Comparison of ENCODE assay signal across 11 cellular contexts in genomic region chr19:51364200-51365106, GRCh38. TPM values are rescaled to one million over a fixed set of nuclear protein-coding genes. Genes with fewer than 3 reads are reported as not detected.
A peak's percentile ranks its signal among the peaks of the same experiment; 100 is the strongest.
DNase-seq lines count a peak whose midpoint lies in the region; ATAC-seq, FAIRE-seq and TF ChIP-seq lines count a peak whose summit lies in the region.
"Had no signal": no experiment of that assay in that cellular context is flagged by ENCODE, and none has a peak within 500 bp of the region (broad histone marks: within the 10 kb centered on the region; RNA-seq: fewer than 3 reads in every experiment).

No MANE protein-coding gene starts in this region.

- H3K27ac Mint-ChIP-seq in type B pancreatic cell = peak overlapping the region; percentile 73

- DNase-seq in Right ventricle myocardium superior (peak; percentile 36), Right ventricle myocardium inferior (ENCODE audit: missing footprints) (no peak), K562 (ENCODE audit: extremely low read depth in 1 of 4, low spot score in 3 of 4) (no peak), type B pancreatic cell (ENCODE audit: extremely low spot score, unreplicated experiment) (no peak), DMS79 treated with DMSO at 0.1 percent for 48 hours (lab: John Stamatoyannopoulos, UW) (no peak), GF-D8 (lab: John Stamatoyannopoulos, UW) (no peak), uterus (no peak)
- DNase-seq: activated CD8-positive, alpha-beta memory T cell treated with anti-CD3 and anti-CD28 coated beads, Interleukin-2, amount 50 U/mL, for 48 hours had no signal

- no peak overlapping the region; the same call in 2 of the 3 replicates for H3K27ac ChIP-seq in K562 (ENCODE audit: extremely low read depth, low read depth, low read length)
- H3K27ac ChIP-seq in liver (ENCODE audit: low read depth in 1 of 2, low read length in 2 of 2) = peak overlapping the region; percentile 91
- no peak overlapping the region for H3K27ac ChIP-seq in uterus

- intact Hi-C loops in Right ventricle myocardium superior (cut with DNase I) (no loop called here), Right ventricle myocardium inferior (cut with DNase I) (loop anchor here (5.0 kb wide), 1 partner anchor 208 kb away; the partner anchor contains the start of gene ZNF175), K562 (cut with micrococcal nuclease) (no loop called here), uterus (cut with DNase I; ENCODE audit: low total_unique reads) (no loop called here)

- H3K4me2 ChIP-seq in K562 (ENCODE audit: insufficient read depth, low read length) = peak overlapping the region; percentile 21

- BruUV-seq in K562 (replicated peaks; lab: Mats Ljungman, UMichigan) = no TSS peak

- no peak for ATAC-seq in Right ventricle myocardium superior (ENCODE audit: poor library complexity)
- ATAC-seq in Right ventricle myocardium inferior = no peak
- ATAC-seq in K562 = no peak

- POLR2A ChIA-PET in K562 (lab: Yijun Ruan, JAX) = interaction anchor here (1.9 to 2.2 kb wide), 2 partner anchors 10 to 13 kb away, joined by 5 to 6 read pairs; no protein-coding TSS in a partner anchor

- peaks cover 3% of the 10 kb centered on the region; the same call in 2 of the 3 replicates for H3K36me3 ChIP-seq in K562 (ENCODE audit: control insufficient read depth, insufficient read depth, low read length)
- H3K36me3 ChIP-seq in liver (ENCODE audit: control insufficient read depth in 4 of 4, insufficient read depth in 3 of 4, low read depth in 1 of 4, low read length in 3 of 4) = no peaks in the 10 kb centered on the region
- H3K36me3 ChIP-seq in uterus = no peaks in the 10 kb centered on the region
- H3K36me3 ChIP-seq: thyroid gland had no signal

- no peak overlapping the region for H2AFZ ChIP-seq in K562 (ENCODE audit: low read depth, low read length)

- H3K9me3 ChIP-seq in K562 (replicated peaks; ENCODE audit: control insufficient read depth, insufficient read depth, low read depth, low read length) = no peaks in the 10 kb centered on the region
- H3K9me3 ChIP-seq in liver (ENCODE audit: control insufficient read depth in 4 of 4, low read length in 3 of 4) = no peaks in the 10 kb centered on the region
- no peaks in the 10 kb centered on the region for H3K9me3 ChIP-seq in uterus
- H3K9me3 ChIP-seq: thyroid gland had no signal

- no peaks in the 10 kb centered on the region for H3K9me1 ChIP-seq in K562 (ENCODE audit: control insufficient read depth, insufficient read depth, low read length)

- CTCF ChIA-PET in K562 (lab: Yijun Ruan, JAX; ENCODE audit: low intra/inter-chr PET ratio) = no interaction called here

- H3K27me3 ChIP-seq in K562 (ENCODE audit: control insufficient read depth in 2 of 2, insufficient read depth in 2 of 2, low read length in 2 of 2) = no peaks in the 10 kb centered on the region
- no peaks in the 10 kb centered on the region for H3K27me3 ChIP-seq in liver (ENCODE audit: control insufficient read depth in 4 of 4, insufficient read depth in 4 of 4, low read length in 3 of 4)
- no peaks in the 10 kb centered on the region for H3K27me3 ChIP-seq in uterus
- H3K27me3 ChIP-seq: thyroid gland had no signal

- WGBS in K562 (ENCODE audit: insufficient coverage, low coverage, missing lambda C conversion rate) = 83% methylated on average over 15 of the region's 15 CpGs
- 58% methylated on average over 15 of the region's 15 CpGs for WGBS in liver

- in situ Hi-C loops in K562 (cut with MboI) = no loop called here

- H3K9ac ChIP-seq in K562 (ENCODE audit: insufficient read depth in 1 of 2, low read depth in 2 of 2, low read length in 2 of 2) (peak overlapping the region in 1 of 2 experiments; percentile 88; a peak in 2 of 4 replicates), liver (ENCODE audit: low read depth in 1 of 2, low read length in 2 of 2) (peak overlapping the region; percentile 69 to 87)

- no peaks in the 10 kb centered on the region for H3K36me3 Mint-ChIP-seq in type B pancreatic cell

- H3K4me3 ChIP-seq in K562 = no peak overlapping the region
- H3K4me3 ChIP-seq in liver (ENCODE audit: low read depth in 1 of 3, low read length in 3 of 3) = peak overlapping the region in 2 of 3 donors; percentile 49 to 67
- H3K4me3 ChIP-seq in uterus = no peak overlapping the region

- no peaks in the 10 kb centered on the region for H3K27me3 Mint-ChIP-seq in type B pancreatic cell

- TF ChIP-seq RAD21 in K562 (CRISPR knock-in tag; conservative IDR thresholded peaks at IDR 0.05 in 1 of 2, IDR thresholded peaks at IDR 0.05 in 1 of 2) (no peak), liver (IDR thresholded peaks at IDR 0.05) (no peak)

- TF ChIP-seq CTCF in K562 (IDR thresholded peaks at IDR 0.05 in 2 of 3, conservative IDR thresholded peaks at IDR 0.05 in 1 of 3; ENCODE audit: insufficient read depth in 2 of 3, low read depth in 1 of 3, low read length in 3 of 3) (no peak), liver (IDR thresholded peaks at IDR 0.05; ENCODE audit: low read depth, low read length, missing input control) (no peak), type B pancreatic cell (conservative IDR thresholded peaks at IDR 0.05) (no peak), uterus (IDR thresholded peaks at IDR 0.05) (no peak)

- no peak; the same call in 1 of the 2 replicates for TF ChIP-seq POLR2A in K562 (conservative IDR thresholded peaks at IDR 0.05)
- no peak for TF ChIP-seq POLR2A in uterus (IDR thresholded peaks at IDR 0.05)

- H4K20me1 ChIP-seq in K562 (replicated peaks; ENCODE audit: control insufficient read depth, insufficient read depth, low read length) = no peaks in the 10 kb centered on the region

- H3K79me2 ChIP-seq in K562 (ENCODE audit: control insufficient read depth, insufficient read depth, low read length) = peaks cover 61% of the 10 kb centered on the region

- H3K4me3 Mint-ChIP-seq in type B pancreatic cell = peak overlapping the region; percentile 82

- no peak for TF ChIP-seq EP300 in K562 (IDR thresholded peaks at IDR 0.05; ENCODE audit: low read length)

- peak; percentile 29 for FAIRE-seq in K562 (lab: Jason Lieb, UNC)

- H3K4me1 ChIP-seq in K562 (replicated peaks in 1 of 2; ENCODE audit: control insufficient read depth in 2 of 2, insufficient read depth in 2 of 2, low read length in 2 of 2) = peaks cover 28 to 50% of the 10 kb centered on the region in 2 experiments
- peaks cover 2 to 50% (median 28%) of the 10 kb centered on the region in 4 donors for H3K4me1 ChIP-seq in liver (ENCODE audit: control insufficient read depth in 4 of 4, insufficient read depth in 4 of 4, low read length in 3 of 4)
- H3K4me1 ChIP-seq in uterus = no peaks in the 10 kb centered on the region

- no peaks in the 10 kb centered on the region for H3K9me3 Mint-ChIP-seq in type B pancreatic cell

- H3K4me1 Mint-ChIP-seq in type B pancreatic cell (ENCODE audit: unreplicated experiment) = peaks cover 24% of the 10 kb centered on the region

RNA-seq across cellular contexts. Expression of gene ETFB, which starts 1.7 kb away (rescaled TPM):
- total RNA-seq in Right ventricle myocardium superior = 530 TPM
- total RNA-seq in Right ventricle myocardium inferior = 497 TPM
- 39.2 and 48.5 TPM in 2 replicates for total RNA-seq in K562 (2011; cell fraction: chromatin; rRNA removed; ENCODE audit: low replicate concordance)
- 47.0 and 50.3 TPM in 2 replicates for total RNA-seq in K562 (2011; cell fraction: nucleolus; rRNA removed)
- total RNA-seq in K562 (2011; cell fraction: nucleoplasm; rRNA removed) = 47.5 and 61.6 TPM in 2 replicates
- 143 and 161 TPM in 2 replicates for total RNA-seq in K562 (2014; rRNA removed)
- 29.8 and 54.2 TPM in 2 replicates for total RNA-seq in K562 (2014; rRNA removed; fragmentation: Illumina TruSeq; extraction: Trizol)
- total RNA-seq in K562 (2015; rRNA removed; fragmentation: Illumina TruSeq; extraction: Trizol) = 129 and 131 TPM in 2 replicates
- total RNA-seq in K562 (2021) = 130 and 142 TPM in 2 replicates
- polyA plus RNA-seq in K562 (2011; rRNA removed) = 96.1 and 130 TPM in 2 replicates
- polyA plus RNA-seq in K562 (2011; cell fraction: cytosol; rRNA removed) = 169 and 204 TPM in 2 replicates
- polyA plus RNA-seq in K562 (2011; cell fraction: nucleus; rRNA removed) = 70.0 and 71.8 TPM in 2 replicates
- 188 and 234 TPM in 2 replicates for polyA plus RNA-seq in K562 (2012)
- polyA plus RNA-seq in K562 (2014; fragmentation: Illumina TruSeq; extraction: Trizol) = 56.3 and 136 TPM in 2 replicates
- polyA plus RNA-seq in K562 (2014; fragmentation: Nextera tagmentation; extraction: Ambion mirVana) = 10 to 100 TPM; 18.1 to 50.3 TPM
- polyA plus RNA-seq in K562 (2014; rRNA removed) = 112 and 123 TPM in 2 replicates
- polyA minus RNA-seq in K562 (2011; rRNA and poly(A)+ RNA removed) = 45.2 and 56.4 TPM in 2 replicates
- polyA minus RNA-seq in K562 (2011; cell fraction: cytosol; rRNA and poly(A)+ RNA removed) = 66.9 and 70.1 TPM in 2 replicates
- 15.1 and 25.2 TPM in 2 replicates for polyA minus RNA-seq in K562 (2011; cell fraction: nucleus; rRNA and poly(A)+ RNA removed)
- total RNA-seq in liver = 100 to 1,000 TPM; 129 to 324 TPM
- 100 to 1,000 TPM; 610 to 713 TPM for polyA plus RNA-seq in liver
- 76.3 and 81.9 TPM in 2 replicates for total RNA-seq in type B pancreatic cell (ENCODE audit: low replicate concordance)
- total RNA-seq in uterus = 10 to 100 TPM; 18.8 to 56.6 (median 32.8) TPM

RNA-seq across cellular contexts. Expression of gene CLDND2, which starts 4.3 kb away (rescaled TPM):
- 0.46 TPM for total RNA-seq in Right ventricle myocardium superior
- 1.7 TPM for total RNA-seq in Right ventricle myocardium inferior
- total RNA-seq in K562 (2011; cell fraction: chromatin; rRNA removed; ENCODE audit: low replicate concordance) = not detected in 2 replicates
- not detected in 2 replicates for total RNA-seq in K562 (2011; cell fraction: nucleolus; rRNA removed)
- not detected in 2 replicates for total RNA-seq in K562 (2011; cell fraction: nucleoplasm; rRNA removed)
- not detected in 2 replicates for total RNA-seq in K562 (2014; rRNA removed)
- total RNA-seq in K562 (2014; rRNA removed; fragmentation: Illumina TruSeq; extraction: Trizol) = 0.51 and 0.62 TPM in 2 replicates
- total RNA-seq in K562 (2015; rRNA removed; fragmentation: Illumina TruSeq; extraction: Trizol) = 0.98 and 1.6 TPM in 2 replicates
- total RNA-seq in K562 (2021) = 2.2 and 4.0 TPM in 2 replicates
- 0.45 and 0.76 TPM in 2 replicates for polyA plus RNA-seq in K562 (2011; rRNA removed)
- polyA plus RNA-seq in K562 (2011; cell fraction: cytosol; rRNA removed) = 0.70 TPM in 1 of 2 replicates, not detected in the other
- polyA plus RNA-seq in K562 (2011; cell fraction: nucleus; rRNA removed) = 2.1 and 2.8 TPM in 2 replicates
- polyA plus RNA-seq in K562 (2012) = 2.6 and 2.7 TPM in 2 replicates
- polyA plus RNA-seq in K562 (2014; fragmentation: Illumina TruSeq; extraction: Trizol) = not detected in 2 replicates
- 1 to 10 TPM in 1 of 2 experiments, under 1 TPM in 1; 0.84 to 2.0 TPM for polyA plus RNA-seq in K562 (2014; fragmentation: Nextera tagmentation; extraction: Ambion mirVana)
- not detected in 2 replicates for polyA plus RNA-seq in K562 (2014; rRNA removed)
- not detected in 2 replicates for polyA minus RNA-seq in K562 (2011; rRNA and poly(A)+ RNA removed)
- not detected in 2 replicates for polyA minus RNA-seq in K562 (2011; cell fraction: cytosol; rRNA and poly(A)+ RNA removed)
- polyA minus RNA-seq in K562 (2011; cell fraction: nucleus; rRNA and poly(A)+ RNA removed) = not detected in 2 replicates
- not detected for total RNA-seq in liver
- polyA plus RNA-seq in liver = 1 to 10 TPM in 1 of 2 donors, under 1 TPM in 1; 0.22 to 3.0 TPM
- total RNA-seq in type B pancreatic cell (ENCODE audit: low replicate concordance) = 0.97 TPM in 1 of 2 replicates, not detected in the other
- 1 to 10 TPM in 1 of 4 donors, not detected in 3; 1.2 TPM for total RNA-seq in uterus
- total RNA-seq: glomerular endothelial cell, thyroid gland had no signal

RNA-seq across cellular contexts. Expression of gene NKG7, which starts 8.0 kb away (rescaled TPM):
- 2.3 TPM for total RNA-seq in Right ventricle myocardium superior
- 3.5 TPM for total RNA-seq in Right ventricle myocardium inferior
- not detected in 2 replicates for total RNA-seq in K562 (2011; cell fraction: chromatin; rRNA removed; ENCODE audit: low replicate concordance)
- 1.5 TPM in 1 of 2 replicates, not detected in the other for total RNA-seq in K562 (2011; cell fraction: nucleolus; rRNA removed)
- 0.81 TPM in 1 of 2 replicates, not detected in the other for total RNA-seq in K562 (2011; cell fraction: nucleoplasm; rRNA removed)
- total RNA-seq in K562 (2014; rRNA removed) = not detected in 2 replicates
- total RNA-seq in K562 (2014; rRNA removed; fragmentation: Illumina TruSeq; extraction: Trizol) = not detected in 2 replicates
- 0.34 and 0.62 TPM in 2 replicates for total RNA-seq in K562 (2015; rRNA removed; fragmentation: Illumina TruSeq; extraction: Trizol)
- total RNA-seq in K562 (2021) = 0.47 and 0.51 TPM in 2 replicates
- polyA plus RNA-seq in K562 (2011; rRNA removed) = 0.33 and 0.46 TPM in 2 replicates
- polyA plus RNA-seq in K562 (2011; cell fraction: cytosol; rRNA removed) = 0.59 and 1.3 TPM in 2 replicates
- polyA plus RNA-seq in K562 (2011; cell fraction: nucleus; rRNA removed) = 0.39 and 0.64 TPM in 2 replicates
- polyA plus RNA-seq in K562 (2012) = 1.7 and 1.8 TPM in 2 replicates
- polyA plus RNA-seq in K562 (2014; fragmentation: Illumina TruSeq; extraction: Trizol) = 0.30 and 0.57 TPM in 2 replicates
- polyA plus RNA-seq in K562 (2014; fragmentation: Nextera tagmentation; extraction: Ambion mirVana) = under 1 TPM; 0.67 to 0.70 TPM
- polyA plus RNA-seq in K562 (2014; rRNA removed) = 0.44 and 1.5 TPM in 2 replicates
- polyA minus RNA-seq in K562 (2011; rRNA and poly(A)+ RNA removed) = 0.25 TPM in 1 of 2 replicates, not detected in the other
- not detected in 2 replicates for polyA minus RNA-seq in K562 (2011; cell fraction: cytosol; rRNA and poly(A)+ RNA removed)
- not detected in 2 replicates for polyA minus RNA-seq in K562 (2011; cell fraction: nucleus; rRNA and poly(A)+ RNA removed)
- 10 to 100 TPM in 1 of 2 donors, 1 to 10 TPM in 1; 2.0 to 13.6 TPM for total RNA-seq in liver
- polyA plus RNA-seq in liver = 1 to 10 TPM; 5.3 to 6.2 TPM
- total RNA-seq in type B pancreatic cell (ENCODE audit: low replicate concordance) = not detected in 2 replicates
- 1 to 10 TPM in 3 of 4 donors, not detected in 1; 1.0 to 3.6 (median 2.9) TPM for total RNA-seq in uterus
- total RNA-seq: glomerular endothelial cell had no signal

RNA-seq across cellular contexts. Expression of gene VSIG10L, which starts 22.5 kb away (rescaled TPM):
- total RNA-seq in Right ventricle myocardium superior (0.65 TPM), Right ventricle myocardium inferior (0.51 TPM), K562 (2014; rRNA removed) (2.0 and 2.1 TPM in 2 replicates), K562 (2014; rRNA removed; fragmentation: Illumina TruSeq; extraction: Trizol) (1.9 and 2.3 TPM in 2 replicates), K562 (2015; rRNA removed; fragmentation: Illumina TruSeq; extraction: Trizol) (2.2 and 2.5 TPM in 2 replicates), K562 (2021) (7.6 and 7.7 TPM in 2 replicates), liver (under 1 TPM; 0.75 to 0.92 TPM), type B pancreatic cell (ENCODE audit: low replicate concordance) (2.4 and 5.9 TPM in 2 replicates), uterus (1 to 10 TPM in 3 of 4 donors, under 1 TPM in 1; 0.26 to 3.6 (median 1.7) TPM)
- 5.1 and 9.1 TPM in 2 replicates for total RNA-seq in K562 (2011; cell fraction: chromatin; rRNA removed; ENCODE audit: low replicate concordance)
- 3.4 and 5.2 TPM in 2 replicates for total RNA-seq in K562 (2011; cell fraction: nucleolus; rRNA removed)
- 5.9 and 9.6 TPM in 2 replicates for total RNA-seq in K562 (2011; cell fraction: nucleoplasm; rRNA removed)
- polyA plus RNA-seq in K562 (2011; rRNA removed) (4.7 and 7.0 TPM in 2 replicates), K562 (2014; fragmentation: Illumina TruSeq; extraction: Trizol) (6.8 and 7.6 TPM in 2 replicates), K562 (2014; fragmentation: Nextera tagmentation; extraction: Ambion mirVana) (1 to 10 TPM; 1.1 TPM), K562 (2014; rRNA removed) (5.3 and 5.4 TPM in 2 replicates), liver (1 to 10 TPM in 1 of 2 donors, under 1 TPM in 1; 0.60 to 1.8 TPM)
- polyA plus RNA-seq in K562 (2011; cell fraction: cytosol; rRNA removed) = 4.2 and 5.6 TPM in 2 replicates
- 19.3 and 20.2 TPM in 2 replicates for polyA plus RNA-seq in K562 (2011; cell fraction: nucleus; rRNA removed)
- polyA plus RNA-seq in K562 (2012) = 6.7 and 8.5 TPM in 2 replicates
- polyA minus RNA-seq in K562 (2011; rRNA and poly(A)+ RNA removed) = 1.2 and 1.3 TPM in 2 replicates
- 0.67 and 1.8 TPM in 2 replicates for polyA minus RNA-seq in K562 (2011; cell fraction: cytosol; rRNA and poly(A)+ RNA removed)
- polyA minus RNA-seq in K562 (2011; cell fraction: nucleus; rRNA and poly(A)+ RNA removed) = 1.5 and 1.9 TPM in 2 replicates

RNA-seq across cellular contexts. Expression of gene LIM2, which starts 23.3 kb away (rescaled TPM):
- not detected for total RNA-seq in Right ventricle myocardium superior
- total RNA-seq in Right ventricle myocardium inferior = not detected
- total RNA-seq in K562 (2011; cell fraction: chromatin; rRNA removed; ENCODE audit: low replicate concordance) = not detected in 2 replicates
- total RNA-seq in K562 (2011; cell fraction: nucleolus; rRNA removed) = not detected in 2 replicates
- total RNA-seq in K562 (2011; cell fraction: nucleoplasm; rRNA removed) = not detected in 2 replicates
- 0.29 and 0.45 TPM in 2 replicates for total RNA-seq in K562 (2014; rRNA removed)
- 0.18 TPM in 1 of 2 replicates, not detected in the other for total RNA-seq in K562 (2014; rRNA removed; fragmentation: Illumina TruSeq; extraction: Trizol)
- not detected in 2 replicates for total RNA-seq in K562 (2015; rRNA removed; fragmentation: Illumina TruSeq; extraction: Trizol)
- not detected in 2 replicates for total RNA-seq in K562 (2021)
- polyA plus RNA-seq in K562 (2011; rRNA removed) = not detected in 2 replicates
- polyA plus RNA-seq in K562 (2011; cell fraction: cytosol; rRNA removed) = 0.09 TPM in 1 of 2 replicates, not detected in the other
- 0.18 TPM in 1 of 2 replicates, not detected in the other for polyA plus RNA-seq in K562 (2011; cell fraction: nucleus; rRNA removed)
- polyA plus RNA-seq in K562 (2012) = not detected in 2 replicates
- not detected in 2 replicates for polyA plus RNA-seq in K562 (2014; fragmentation: Illumina TruSeq; extraction: Trizol)
- polyA plus RNA-seq in K562 (2014; fragmentation: Nextera tagmentation; extraction: Ambion mirVana) = under 1 TPM; 0.07 to 0.18 TPM
- 0.27 and 0.28 TPM in 2 replicates for polyA plus RNA-seq in K562 (2014; rRNA removed)
- not detected in 2 replicates for polyA minus RNA-seq in K562 (2011; rRNA and poly(A)+ RNA removed)
- not detected in 2 replicates for polyA minus RNA-seq in K562 (2011; cell fraction: cytosol; rRNA and poly(A)+ RNA removed)
- not detected in 2 replicates for polyA minus RNA-seq in K562 (2011; cell fraction: nucleus; rRNA and poly(A)+ RNA removed)
- total RNA-seq in liver = not detected
- not detected for polyA plus RNA-seq in liver
- 19.5 TPM in 1 of 2 replicates, not detected in the other for total RNA-seq in type B pancreatic cell (ENCODE audit: low replicate concordance)
- total RNA-seq in uterus = not detected
- total RNA-seq: glomerular endothelial cell, thyroid gland had no signal

Comparison
In these comparisons a context has a peak if more than half of its experiments do, and no peak if none do; other contexts are left out.
1. H3K27ac ChIP-seq: peak in liver (2 of 2); none in K562 (single experiment) and uterus (0 of 2).
2. H3K4me3 ChIP-seq: peak in liver (2 of 3); none in K562 (single experiment) and uterus (0 of 2).